ENCODE assay signal across 8 cellular contexts in genomic region chr1:117093870-117094621, GRCh38. TPM values are rescaled to one million over a fixed set of nuclear protein-coding genes. Genes with fewer than 3 reads are reported as not detected.
DNase-seq lines count a peak whose midpoint lies in the region; ATAC-seq and TF ChIP-seq lines count a peak whose summit lies in the region.

No MANE protein-coding gene starts in this region.

- intact Hi-C loops in cardiac septum (cut with DNase I) (no loop called here), tibial artery (cut with DNase I; ENCODE audit: low total_unique reads) (no loop called here)

- no peaks in the 10 kb centered on the region for H3K36me3 ChIP-seq in cardiac muscle cell
- peaks cover 37% of the 10 kb centered on the region for H3K36me3 ChIP-seq in adipocyte (ENCODE audit: control insufficient read depth, insufficient read depth, low read length, severe bottlenecking)
- H3K36me3 ChIP-seq in tibial artery: peaks cover 0 to 24% (median 0%) of the 10 kb centered on the region in 3 donors

- DNase-seq in cardiac muscle cell (ENCODE audit: low read depth in 1 of 2, low spot score in 1 of 2): peak; percentile 37 to 68
- no peak for DNase-seq in cardiac septum (ENCODE audit: low spot score)
- DNase-seq in NCI-H2107 treated with DMSO at 0.1 percent for 48 hours (lab: John Stamatoyannopoulos, UW; ENCODE audit: unreplicated experiment): peak; percentile 78
- peak; percentile 65 for DNase-seq in adipocyte (ENCODE audit: low read depth)
- peak; percentile 58 for DNase-seq in inferior parietal cortex (ENCODE audit: extremely low spot score)
- no peak for DNase-seq in tibial artery
- DNase-seq in foreskin melanocyte: no peak

- H3K9ac ChIP-seq in adipocyte (ENCODE audit: low read length): no peak overlapping the region

- TF ChIP-seq CTCF in cardiac muscle cell (IDR thresholded peaks at IDR 0.05; ENCODE audit: low read depth, low read length) (peak; percentile 40), tibial artery (IDR thresholded peaks at IDR 0.05) (peak; percentile 19 to 22)

- H3K27me3 ChIP-seq in cardiac muscle cell (no peaks in the 10 kb centered on the region), adipocyte (replicated peaks; ENCODE audit: control insufficient read depth, insufficient read depth, low read length) (no peaks in the 10 kb centered on the region), tibial artery (no peaks in the 10 kb centered on the region)

- peak; percentile 81 for ATAC-seq in HG02642 (IDR thresholded peaks at IDR 0.05; ENCODE audit: poor library complexity, unreplicated experiment)

- H3K9me3 ChIP-seq in cardiac muscle cell (ENCODE audit: low read depth) (no peaks in the 10 kb centered on the region), adipocyte (ENCODE audit: control insufficient read depth, low read length) (no peaks in the 10 kb centered on the region), tibial artery (no peaks in the 10 kb centered on the region)

- peak overlapping the region; percentile 86 for H3K27ac ChIP-seq in cardiac muscle cell
- H3K27ac ChIP-seq in tibial artery: peak overlapping the region; percentile 63 to 72

- H3K4me3 ChIP-seq in cardiac muscle cell (no peak overlapping the region), adipocyte (ENCODE audit: low read length) (peak overlapping the region; percentile 23), tibial artery (no peak overlapping the region)

- peaks cover 42% of the 10 kb centered on the region for H3K4me1 ChIP-seq in cardiac muscle cell (ENCODE audit: low read depth)
- peaks cover 24% of the 10 kb centered on the region for H3K4me1 ChIP-seq in adipocyte (ENCODE audit: control insufficient read depth, insufficient read depth, low read length)
- H3K4me1 ChIP-seq in tibial artery: peaks cover 0 to 43% (median 4%) of the 10 kb centered on the region in 4 donors

RNA-seq across cellular contexts. Expression of gene TRIM45, which starts 27.5 kb away (rescaled TPM):
- total RNA-seq in cardiac muscle cell (9.9 and 21.5 TPM in 2 replicates), cardiac septum (8.9 TPM)
- 15.9 and 17.2 TPM in 2 replicates for polyA plus RNA-seq in cardiac muscle cell

RNA-seq across cellular contexts. Expression of gene TTF2, which starts 33.9 kb away (rescaled TPM):
- total RNA-seq in cardiac muscle cell: 12.5 and 28.3 TPM in 2 replicates
- polyA plus RNA-seq in cardiac muscle cell: 13.5 and 17.8 TPM in 2 replicates
- total RNA-seq in cardiac septum: 9.4 TPM

Comparison
In these comparisons a context has a peak if more than half of its experiments do, and no peak if none do; other contexts are left out.
1. DNase-seq: peak in cardiac muscle cell (2 of 2), NCI-H2107 treated with DMSO at 0.1 percent for 48 hours (single experiment), adipocyte (single experiment) and inferior parietal cortex (single experiment); none in cardiac septum (single experiment), tibial artery (0 of 2) and foreskin melanocyte (single experiment).